In genomic region chr3:134037168-134037567, GRCh38 we compare ENCODE assay signal across 17 cellular contexts. TPM values are rescaled to one million over a fixed set of nuclear protein-coding genes. Genes with fewer than 3 reads are reported as not detected.
DNase-seq lines count a peak whose midpoint lies in the region; FAIRE-seq and TF ChIP-seq lines count a peak whose summit lies in the region.
"Had no signal": no experiment of that assay in that cellular context is flagged by ENCODE, and none has a peak within 500 bp of the region (broad histone marks: within the 10 kb centered on the region; RNA-seq: fewer than 3 reads in every experiment).

No MANE protein-coding gene starts in this region.

- H3K36me3 ChIP-seq in mucosa of rectum (ENCODE audit: control insufficient read depth in 2 of 2, insufficient read depth in 2 of 2, low read length in 2 of 2) (no peaks in the 10 kb centered on the region), sigmoid colon (no peaks in the 10 kb centered on the region), kidney (ENCODE audit: control insufficient read depth in 1 of 2, insufficient read depth in 2 of 2, low read length in 2 of 2) (no peaks in the 10 kb centered on the region)

- TF ChIP-seq EP300 in sigmoid colon (IDR thresholded peaks at IDR 0.05) = no peak

- TF ChIP-seq CTCF in coronary artery (IDR thresholded peaks at IDR 0.05) = no peak
- TF ChIP-seq CTCF in sigmoid colon (IDR thresholded peaks at IDR 0.05) = no peak
- TF ChIP-seq CTCF in kidney (IDR thresholded peaks at IDR 0.05; ENCODE audit: borderline replicate concordance, extremely low read depth, insufficient read depth) = no peak

- H3K9ac ChIP-seq in mucosa of rectum (ENCODE audit: low read depth in 1 of 2, low read length in 2 of 2) = no peak overlapping the region
- no peak overlapping the region for H3K9ac ChIP-seq in kidney (ENCODE audit: low read length in 2 of 2)

- no peaks in the 10 kb centered on the region for H3K9me3 ChIP-seq in mucosa of rectum (ENCODE audit: control insufficient read depth in 2 of 2, low read length in 2 of 2)
- no peaks in the 10 kb centered on the region for H3K9me3 ChIP-seq in sigmoid colon
- H3K9me3 ChIP-seq in kidney (ENCODE audit: control insufficient read depth in 1 of 2, low read length in 2 of 2) = no peaks in the 10 kb centered on the region

- intact Hi-C loops in sigmoid colon (cut with DNase I) = no loop called here
- intact Hi-C loops in kidney (cut with DNase I) = no loop called here

- H3K4me1 ChIP-seq in mucosa of rectum (ENCODE audit: control insufficient read depth in 2 of 2, insufficient read depth in 2 of 2, low read length in 2 of 2) (peaks cover 12 to 34% of the 10 kb centered on the region in 2 donors), sigmoid colon (no peaks in the 10 kb centered on the region), kidney (ENCODE audit: control insufficient read depth in 1 of 2, insufficient read depth in 1 of 2, low read depth in 1 of 2, low read length in 2 of 2) (peaks cover 3 to 5% of the 10 kb centered on the region in 2 donors)

- TF ChIP-seq POLR2A in sigmoid colon (IDR thresholded peaks at IDR 0.05) = no peak

- peak; percentile 5 for DNase-seq in activated CD8-positive, alpha-beta memory T cell treated with anti-CD3 and anti-CD28 coated beads for 24 hours
- no peak for DNase-seq in activated CD8-positive, alpha-beta memory T cell treated with anti-CD3 and anti-CD28 coated beads, Interleukin-2, amount 50 U/mL, for 4 hours
- peak; percentile 53 for DNase-seq in coronary artery (ENCODE audit: low spot score)
- peak; percentile 56 for DNase-seq in sigmoid colon
- DNase-seq in NCI-H2196 (lab: John Stamatoyannopoulos, UW; ENCODE audit: unreplicated experiment) = no peak
- DNase-seq in superior temporal gyrus (ENCODE audit: extremely low spot score) = no peak
- DNase-seq in kidney = no peak
- DNase-seq: CD8-positive, alpha-beta T cell; COR-L47; DND-41; GDM1; GOT3; H9 had no signal

- WGBS in sigmoid colon, 2 donors = 77 to 83% methylated on average over 5 of the region's 5 CpGs

- H3K27ac ChIP-seq in coronary artery (no peak overlapping the region), mucosa of rectum (ENCODE audit: low read depth in 2 of 2, low read length in 2 of 2) (peak overlapping the region; percentile 91 to 97), sigmoid colon (no peak overlapping the region), kidney (ENCODE audit: low read depth in 2 of 2, low read length in 2 of 2) (no peak overlapping the region)
- H3K27ac ChIP-seq: 22Rv1 had no signal

- H3K27me3 ChIP-seq in mucosa of rectum (ENCODE audit: control insufficient read depth in 2 of 2, insufficient read depth in 2 of 2, low read length in 2 of 2) (no peaks in the 10 kb centered on the region), sigmoid colon (no peaks in the 10 kb centered on the region)

- H3K4me3 ChIP-seq in coronary artery (no peak overlapping the region), mucosa of rectum (ENCODE audit: low read length in 2 of 2) (no peak overlapping the region), sigmoid colon (no peak overlapping the region), kidney (ENCODE audit: low read length in 2 of 2) (no peak overlapping the region)

- FAIRE-seq in kidney (lab: Jason Lieb, UNC) = no peak
- FAIRE-seq: GM12892 had no signal

RNA-seq across cellular contexts. Expression of gene SLCO2A1, which starts 7.4 kb away (rescaled TPM):
- total RNA-seq in sigmoid colon = 1 to 10 TPM; 3.3 to 10.0 (median 6.8) TPM
- 10 to 100 TPM in 1 of 3 donors, 1 to 10 TPM in 2; 1.8 to 22.1 (median 3.2) TPM for polyA plus RNA-seq in sigmoid colon
- total RNA-seq in kidney = 169 TPM
- 27.2 TPM for polyA plus RNA-seq in kidney (ENCODE audit: insufficient read depth, low read depth, low replicate concordance)
- total RNA-seq: A673; CD8-positive, alpha-beta T cell had no signal

Comparison
In these comparisons a context has a peak if more than half of its experiments do, and no peak if none do; other contexts are left out.
1. DNase-seq: peak in activated CD8-positive, alpha-beta memory T cell treated with anti-CD3 and anti-CD28 coated beads for 24 hours (single experiment), coronary artery (single experiment) and sigmoid colon (single experiment); none in activated CD8-positive, alpha-beta memory T cell treated with anti-CD3 and anti-CD28 coated beads, Interleukin-2, amount 50 U/mL, for 4 hours (single experiment), NCI-H2196 (single experiment), superior temporal gyrus (single experiment) and kidney (single experiment).
2. H3K27ac ChIP-seq: peak in mucosa of rectum (2 of 2); none in coronary artery (0 of 2), sigmoid colon (0 of 4) and kidney (0 of 2).
3. RNA of gene SLCO2A1, which starts 7.4 kb away (total RNA-seq): 169 TPM in kidney (single experiment); 3.3 to 10.0 TPM in sigmoid colon; every median in the first group is over 10 times any median in the second.